ENCODE assay signal across 21 cellular contexts in genomic region chr10:18620856-18621255, GRCh38.
"Had no signal": no experiment of that assay in that cellular context is flagged by ENCODE, and none has a peak within 500 bp of the region (broad histone marks: within the 10 kb centered on the region; RNA-seq: fewer than 3 reads in every experiment).

No MANE protein-coding gene starts in this region.

- H3K4me3 ChIP-seq: dorsolateral prefrontal cortex, esophagus muscularis mucosa, sigmoid colon, smooth muscle cell had no signal

- H3K27ac ChIP-seq: dorsolateral prefrontal cortex, esophagus muscularis mucosa, sigmoid colon had no signal

- H3K4me1 ChIP-seq: sigmoid colon had no signal

- H3K9me3 Mint-ChIP-seq: activated naive CD4-positive, alpha-beta T cell treated with anti-CD3 and anti-CD28 coated beads, Interleukin-2, amount 50 U/mL, for 72 hours; activated T-helper 17 cell treated with anti-CD3 and anti-CD28 coated beads, Interleukin-2, amount 50 U/mL, for 72 hours; neural crest cell; stimulated activated naive B cell treated with anti-CD40 and anti-IgM and Interleukin-4, amounts not matched to agents 10 μg/mL and 1 μg/mL and 100 μg/mL, for 72 hours; T-cell; type B pancreatic cell had no signal

- H3K27me3 ChIP-seq: dorsolateral prefrontal cortex, esophagus muscularis mucosa, sigmoid colon had no signal

- DNase-seq: activated CD4-positive, alpha-beta T cell treated with anti-CD3 and anti-CD28 coated beads for 1 hour; activated CD4-positive, alpha-beta T cell treated with anti-CD3 and anti-CD28 coated beads, Interleukin-2, amount 50 U/mL, for 1 hour; activated CD8-positive, alpha-beta T cell treated with anti-CD3 and anti-CD28 coated beads, Interleukin-2, amount 10 ng/mL, durations not matched to agents 7 days and 5 days; aorta; central memory CD4-positive, alpha-beta T cell; dorsolateral prefrontal cortex; glutamatergic neuron; hippocampal formation; naive B cell; posterior cingulate gyrus; sigmoid colon; stimulated activated CD4-positive, alpha-beta T cell treated with anti-CD3 and anti-CD28 coated beads, Interleukin-15, amount 100 ng/mL, for 24 hours; stimulated activated CD8-positive, alpha-beta memory T cell treated with anti-CD3 and anti-CD28 coated beads, Interleukin-4, amount 100 ng/mL, for 48 hours; stimulated activated naive B cell treated with anti-CD40 and anti-IgM and Interleukin-4, amounts not matched to agents 10 μg/mL and 1 μg/mL and 100 μg/mL, for 72 hours; T-cell had no signal

- H3K4me1 Mint-ChIP-seq: activated T-helper 17 cell treated with anti-CD3 and anti-CD28 coated beads, Interleukin-2, amount 50 U/mL, for 72 hours; naive B cell; neural crest cell; stimulated activated naive B cell treated with anti-CD40 and anti-IgM and Interleukin-4, amounts not matched to agents 10 μg/mL and 1 μg/mL and 100 μg/mL, for 72 hours had no signal

- H3K4me3 Mint-ChIP-seq: activated CD8-positive, alpha-beta T cell treated with anti-CD3 and anti-CD28 coated beads, Interleukin-2, amount 10 ng/mL, durations not matched to agents 7 days and 5 days; activated T-helper 17 cell treated with anti-CD3 and anti-CD28 coated beads, Interleukin-2, amount 50 U/mL, for 72 hours; naive B cell; neural crest cell; stimulated activated naive B cell treated with anti-CD40 and anti-IgM and Interleukin-4, amounts not matched to agents 10 μg/mL and 1 μg/mL and 100 μg/mL, for 72 hours; T-cell; type B pancreatic cell had no signal

- H3K9me3 ChIP-seq: esophagus muscularis mucosa, sigmoid colon had no signal

- H3K27ac Mint-ChIP-seq: activated CD8-positive, alpha-beta T cell treated with anti-CD3 and anti-CD28 coated beads, Interleukin-2, amount 10 ng/mL, durations not matched to agents 7 days and 5 days; activated naive CD4-positive, alpha-beta T cell treated with anti-CD3 and anti-CD28 coated beads, Interleukin-2, amount 50 U/mL, for 72 hours; activated T-helper 17 cell treated with anti-CD3 and anti-CD28 coated beads, Interleukin-2, amount 50 U/mL, for 72 hours; stimulated activated naive B cell treated with anti-CD40 and anti-IgM and Interleukin-4, amounts not matched to agents 10 μg/mL and 1 μg/mL and 100 μg/mL, for 72 hours; T-cell; type B pancreatic cell had no signal

- H3K27me3 Mint-ChIP-seq: activated T-helper 17 cell treated with anti-CD3 and anti-CD28 coated beads, Interleukin-2, amount 50 U/mL, for 72 hours; naive B cell; stimulated activated naive B cell treated with anti-CD40 and anti-IgM and Interleukin-4, amounts not matched to agents 10 μg/mL and 1 μg/mL and 100 μg/mL, for 72 hours; T-cell; type B pancreatic cell had no signal

- ATAC-seq: activated CD8-positive, alpha-beta T cell treated with anti-CD3 and anti-CD28 coated beads, Interleukin-2, amount 10 ng/mL, durations not matched to agents 7 days and 5 days; activated naive CD4-positive, alpha-beta T cell treated with anti-CD3 and anti-CD28 coated beads, Interleukin-2, amount 50 U/mL, for 72 hours; activated T-helper 17 cell treated with anti-CD3 and anti-CD28 coated beads, Interleukin-2, amount 50 U/mL, for 72 hours; stimulated activated naive B cell treated with anti-CD40 and anti-IgM and Interleukin-4, amounts not matched to agents 10 μg/mL and 1 μg/mL and 100 μg/mL, for 72 hours; T-cell had no signal
